Comparison of ENCODE assay signal across 28 cellular contexts in genomic region chr2:177123048-177123447, GRCh38.
"Had no signal": no experiment of that assay in that cellular context is flagged by ENCODE, and none has a peak within 500 bp of the region (broad histone marks: within the 10 kb centered on the region; RNA-seq: fewer than 3 reads in every experiment).

No MANE protein-coding gene starts in this region.

- H3K9me3 ChIP-seq: breast epithelium, esophagus muscularis mucosa, left lung, lower lobe of right lung, ovary, sigmoid colon, uterus had no signal

- H3K27ac ChIP-seq: breast epithelium, esophagus muscularis mucosa, left lung, lower lobe of right lung, ovary, sigmoid colon had no signal

- H3K27me3 ChIP-seq: breast epithelium, esophagus muscularis mucosa, left lung, ovary, sigmoid colon, uterus had no signal

- H3K4me3 ChIP-seq: breast epithelium, esophagus muscularis mucosa, left lung, lower lobe of right lung, ovary, sigmoid colon, uterus had no signal

- H3K4me1 Mint-ChIP-seq: activated CD4-positive, alpha-beta T cell treated with anti-CD3 and anti-CD28 coated beads for 36 hours; activated CD8-positive, alpha-beta memory T cell treated with anti-CD3 and anti-CD28 coated beads, Interleukin-2, amount 10 ng/mL, durations not matched to agents 7 days and 5 days; activated naive CD4-positive, alpha-beta T cell treated with anti-CD3 and anti-CD28 coated beads, Interleukin-2, amount 50 U/mL, for 24 hours; activated naive CD8-positive, alpha-beta T cell treated with anti-CD3 and anti-CD28 coated beads, Interleukin-2, amount 50 U/mL, for 24 hours; stimulated activated memory B cell treated with anti-CD40 and anti-IgM and Interleukin-4, amounts not matched to agents 10 μg/mL and 1 μg/mL and 100 μg/mL, for 72 hours; stimulated activated naive CD8-positive, alpha-beta T cell treated with anti-CD3 and anti-CD28 coated beads, Interleukin-15, amount 100 ng/mL, for 72 hours had no signal

- H3K4me3 Mint-ChIP-seq: activated CD4-positive, alpha-beta T cell treated with anti-CD3 and anti-CD28 coated beads for 36 hours; activated CD8-positive, alpha-beta memory T cell treated with anti-CD3 and anti-CD28 coated beads, Interleukin-2, amount 10 ng/mL, durations not matched to agents 7 days and 5 days; activated CD8-positive, alpha-beta T cell treated with anti-CD3 and anti-CD28 coated beads, Interleukin-2, amount 10 ng/mL, durations not matched to agents 7 days and 5 days; activated naive CD4-positive, alpha-beta T cell treated with anti-CD3 and anti-CD28 coated beads, Interleukin-2, amount 50 U/mL, for 24 hours; activated naive CD8-positive, alpha-beta T cell treated with anti-CD3 and anti-CD28 coated beads, Interleukin-2, amount 50 U/mL, for 24 hours; stimulated activated memory B cell treated with anti-CD40 and anti-IgM and Interleukin-4, amounts not matched to agents 10 μg/mL and 1 μg/mL and 100 μg/mL, for 72 hours; stimulated activated naive CD8-positive, alpha-beta T cell treated with anti-CD3 and anti-CD28 coated beads, Interleukin-15, amount 100 ng/mL, for 72 hours; T-helper 2 cell treated with Interferon-gamma antibody and Interleukin-4, amounts not matched to agents 5 μg/mL and 100 μg/mL, for 36 hours; type B pancreatic cell had no signal

- H3K9me3 Mint-ChIP-seq: activated naive CD4-positive, alpha-beta T cell treated with anti-CD3 and anti-CD28 coated beads, Interleukin-2, amount 50 U/mL, for 24 hours; activated T-helper 2 cell treated with anti-CD3 and anti-CD28 coated beads, Interferon-gamma antibody, Interleukin-2, Interleukin-4, amounts not matched to agents 10 μg/mL and 5 μg/mL and 100 μg/mL, durations not matched to agents 14 hours and 24 hours and 36 hours; stimulated activated memory B cell treated with anti-CD40 and anti-IgM and Interleukin-4, amounts not matched to agents 10 μg/mL and 1 μg/mL and 100 μg/mL, for 72 hours; stimulated activated naive CD8-positive, alpha-beta T cell treated with anti-CD3 and anti-CD28 coated beads, Interleukin-15, amount 100 ng/mL, for 72 hours; T-helper 2 cell treated with Interferon-gamma antibody and Interleukin-4, amounts not matched to agents 5 μg/mL and 100 μg/mL, for 36 hours; type B pancreatic cell had no signal

- H3K27ac Mint-ChIP-seq: activated CD4-positive, alpha-beta T cell treated with anti-CD3 and anti-CD28 coated beads for 36 hours; activated CD8-positive, alpha-beta memory T cell treated with anti-CD3 and anti-CD28 coated beads, Interleukin-2, amount 10 ng/mL, durations not matched to agents 7 days and 5 days; activated CD8-positive, alpha-beta T cell treated with anti-CD3 and anti-CD28 coated beads, Interleukin-2, amount 10 ng/mL, durations not matched to agents 7 days and 5 days; activated naive CD4-positive, alpha-beta T cell treated with anti-CD3 and anti-CD28 coated beads, Interleukin-2, amount 50 U/mL, for 24 hours; activated naive CD8-positive, alpha-beta T cell treated with anti-CD3 and anti-CD28 coated beads, Interleukin-2, amount 50 U/mL, for 24 hours; activated T-helper 2 cell treated with anti-CD3 and anti-CD28 coated beads, Interferon-gamma antibody, Interleukin-2, Interleukin-4, amounts not matched to agents 10 μg/mL and 5 μg/mL and 100 μg/mL, durations not matched to agents 14 hours and 24 hours and 36 hours; progenitor cell of endocrine pancreas; stimulated activated memory B cell treated with anti-CD40 and anti-IgM and Interleukin-4, amounts not matched to agents 10 μg/mL and 1 μg/mL and 100 μg/mL, for 72 hours; stimulated activated naive CD8-positive, alpha-beta T cell treated with anti-CD3 and anti-CD28 coated beads, Interleukin-15, amount 100 ng/mL, for 72 hours; T-helper 2 cell treated with Interferon-gamma antibody and Interleukin-4, amounts not matched to agents 5 μg/mL and 100 μg/mL, for 36 hours; type B pancreatic cell had no signal

- ATAC-seq: activated CD4-positive, alpha-beta T cell treated with anti-CD3 and anti-CD28 coated beads for 36 hours; activated CD8-positive, alpha-beta memory T cell treated with anti-CD3 and anti-CD28 coated beads, Interleukin-2, amount 10 ng/mL, durations not matched to agents 7 days and 5 days; activated CD8-positive, alpha-beta T cell treated with anti-CD3 and anti-CD28 coated beads, Interleukin-2, amount 10 ng/mL, durations not matched to agents 7 days and 5 days; activated naive CD8-positive, alpha-beta T cell treated with anti-CD3 and anti-CD28 coated beads, Interleukin-2, amount 50 U/mL, for 24 hours; left lung; lower lobe of right lung; stimulated activated memory B cell treated with anti-CD40 and anti-IgM and Interleukin-4, amounts not matched to agents 10 μg/mL and 1 μg/mL and 100 μg/mL, for 72 hours; stimulated activated naive CD8-positive, alpha-beta T cell treated with anti-CD3 and anti-CD28 coated beads, Interleukin-15, amount 100 ng/mL, for 72 hours had no signal

- H3K36me3 ChIP-seq: breast epithelium, esophagus muscularis mucosa, left lung, lower lobe of right lung, ovary, sigmoid colon, uterus had no signal

- H3K36me3 Mint-ChIP-seq: activated CD8-positive, alpha-beta memory T cell treated with anti-CD3 and anti-CD28 coated beads, Interleukin-2, amount 10 ng/mL, durations not matched to agents 7 days and 5 days; activated naive CD4-positive, alpha-beta T cell treated with anti-CD3 and anti-CD28 coated beads, Interleukin-2, amount 50 U/mL, for 24 hours; stimulated activated memory B cell treated with anti-CD40 and anti-IgM and Interleukin-4, amounts not matched to agents 10 μg/mL and 1 μg/mL and 100 μg/mL, for 72 hours; type B pancreatic cell had no signal

- DNase-seq: activated CD4-positive, alpha-beta T cell treated with anti-CD3 and anti-CD28 coated beads for 36 hours; activated CD4-positive, CD25-positive, alpha-beta regulatory T cell; activated CD8-positive, alpha-beta memory T cell treated with anti-CD3 and anti-CD28 coated beads, Interleukin-2, amount 10 ng/mL, durations not matched to agents 7 days and 5 days; activated CD8-positive, alpha-beta T cell treated with anti-CD3 and anti-CD28 coated beads, Interleukin-2, amount 10 ng/mL, durations not matched to agents 7 days and 5 days; activated naive CD8-positive, alpha-beta T cell treated with anti-CD3 and anti-CD28 coated beads, Interleukin-2, amount 50 U/mL, for 24 hours; activated T-cell treated with anti-CD3 and anti-CD28 coated beads, Interleukin-2, amount 50 U/mL, for 48 hours; central memory CD4-positive, alpha-beta T cell; foreskin melanocyte; left lung; lower lobe of right lung; ovary; sigmoid colon; small intestine; stimulated activated CD4-positive, alpha-beta T cell treated with anti-CD3 and anti-CD28 coated beads, Interleukin-1b, Interleukin-23, amount 100 ng/mL, for 48 hours; stimulated activated CD4-positive, alpha-beta T cell treated with anti-CD3 and anti-CD28 coated beads, Interleukin-4, amount 100 ng/mL, for 4 hours; stimulated activated CD8-positive, alpha-beta memory T cell treated with anti-CD3 and anti-CD28 coated beads, Interleukin-4, amount 100 ng/mL, for 48 hours; stimulated activated naive CD8-positive, alpha-beta T cell treated with anti-CD3 and anti-CD28 coated beads, Interleukin-15, amount 100 ng/mL, for 72 hours; substantia nigra; uterus had no signal

- FAIRE-seq: islet of Langerhans, small intestine had no signal

- H3K4me1 ChIP-seq: breast epithelium, esophagus muscularis mucosa, left lung, lower lobe of right lung, uterus had no signal

- H3K27me3 Mint-ChIP-seq: stimulated activated memory B cell treated with anti-CD40 and anti-IgM and Interleukin-4, amounts not matched to agents 10 μg/mL and 1 μg/mL and 100 μg/mL, for 72 hours; type B pancreatic cell had no signal
